1 cellular context compared by ENCODE assay signal in genomic region chr2:260507-261161, GRCh38.
TF ChIP-seq lines count a peak whose summit lies in the region.

No MANE protein-coding gene starts in this region.

TF ChIP-seq in HepG2, 621 proteins besides CTCF, POLR2A, EP300 and RAD21 (continued from another document and continues in another):
- TF ChIP-seq, protein P1, sequence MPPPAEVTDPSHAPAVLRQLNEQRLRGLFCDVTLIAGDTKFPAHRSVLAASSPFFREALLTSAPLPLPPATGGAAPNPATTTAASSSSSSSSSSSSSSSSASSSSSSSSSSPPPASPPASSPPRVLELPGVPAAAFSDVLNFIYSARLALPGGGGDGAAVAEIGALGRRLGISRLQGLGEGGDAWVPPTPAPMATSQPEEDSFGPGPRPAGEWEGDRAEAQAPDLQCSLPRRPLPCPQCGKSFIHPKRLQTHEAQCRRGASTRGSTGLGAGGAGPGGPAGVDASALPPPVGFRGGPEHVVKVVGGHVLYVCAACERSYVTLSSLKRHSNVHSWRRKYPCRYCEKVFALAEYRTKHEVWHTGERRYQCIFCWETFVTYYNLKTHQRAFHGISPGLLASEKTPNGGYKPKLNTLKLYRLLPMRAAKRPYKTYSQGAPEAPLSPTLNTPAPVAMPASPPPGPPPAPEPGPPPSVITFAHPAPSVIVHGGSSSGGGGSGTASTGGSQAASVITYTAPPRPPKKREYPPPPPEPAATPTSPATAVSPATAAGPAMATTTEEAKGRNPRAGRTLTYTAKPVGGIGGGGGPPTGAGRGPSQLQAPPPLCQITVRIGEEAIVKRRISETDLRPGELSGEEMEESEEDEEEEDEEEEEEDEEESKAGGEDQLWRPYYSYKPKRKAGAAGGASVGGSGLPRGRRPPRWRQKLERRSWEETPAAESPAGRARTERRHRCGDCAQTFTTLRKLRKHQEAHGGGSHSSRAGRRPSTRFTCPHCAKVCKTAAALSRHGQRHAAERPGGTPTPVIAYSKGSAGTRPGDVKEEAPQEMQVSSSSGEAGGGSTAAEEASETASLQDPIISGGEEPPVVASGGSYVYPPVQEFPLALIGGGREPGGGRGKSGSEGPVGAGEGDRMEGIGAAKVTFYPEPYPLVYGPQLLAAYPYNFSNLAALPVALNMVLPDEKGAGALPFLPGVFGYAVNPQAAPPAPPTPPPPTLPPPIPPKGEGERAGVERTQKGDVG (CRISPR knock-in tag; IDR thresholded peaks at IDR 0.05; ENCODE audit: borderline replicate concordance) = peak; percentile 98
- TF ChIP-seq FLYWCH1 (CRISPR knock-in tag; IDR thresholded peaks at IDR 0.05) (peak; percentile 73; the same call in 1 of the 2 replicates), ZNF775 (CRISPR knock-in tag; IDR thresholded peaks at IDR 0.05; ENCODE audit: borderline replicate concordance) (no peak), MAFG (CRISPR knock-in tag; IDR thresholded peaks at IDR 0.05) (no peak), GABPB1 (CRISPR knock-in tag; IDR thresholded peaks at IDR 0.05) (peak; percentile 80), ZNF678 (CRISPR knock-in tag; IDR thresholded peaks at IDR 0.05) (no peak), CHD2 (IDR thresholded peaks at IDR 0.05; ENCODE audit: low read depth, low read length) (peak; percentile 58; the same call in 1 of the 2 replicates), ZSCAN9 (CRISPR knock-in tag; IDR thresholded peaks at IDR 0.05; ENCODE audit: borderline replicate concordance) (peak; percentile 99), EZH2 (conservative IDR thresholded peaks at IDR 0.05; ENCODE audit: low read depth, low read length) (no peak), ZNF761 (CRISPR knock-in tag; conservative IDR thresholded peaks at IDR 0.05) (no peak; the same call in 1 of the 2 replicates), PAWR (CRISPR knock-in tag; IDR thresholded peaks at IDR 0.05; ENCODE audit: borderline replicate concordance) (no peak), REST (IDR thresholded peaks at IDR 0.05; ENCODE audit: borderline replicate concordance in 1 of 2, low read depth in 1 of 2, low read length in 2 of 2) (peak in 1 of 2 experiments; percentile 87; a peak in 2 of 4 replicates), NPAS2 (CRISPR knock-in tag; IDR thresholded peaks at IDR 0.05; ENCODE audit: borderline replicate concordance) (no peak), PAF1 (CRISPR knock-in tag; IDR thresholded peaks at IDR 0.05) (peak; percentile 55; the same call in 1 of the 2 replicates), ZNF879 (CRISPR knock-in tag; IDR thresholded peaks at IDR 0.05) (peak; percentile 52; the same call in 1 of the 2 replicates), SRF (IDR thresholded peaks at IDR 0.05; ENCODE audit: low read depth, low read length) (0 out of 2 replicates have a peak, but pooled peaks have one; percentile 42), TRIM22 (IDR thresholded peaks at IDR 0.05) (no peak), CAMTA2 (CRISPR knock-in tag; IDR thresholded peaks at IDR 0.05; ENCODE audit: borderline replicate concordance) (no peak), HOXD1 (CRISPR knock-in tag; IDR thresholded peaks at IDR 0.05) (peak; percentile 97), KLF13 (CRISPR knock-in tag; IDR thresholded peaks at IDR 0.05) (no peak), PRPF4 (IDR thresholded peaks at IDR 0.05; ENCODE audit: low read depth, low read length, poor library complexity, severe bottlenecking) (no peak), PRMT3 (CRISPR knock-in tag; IDR thresholded peaks at IDR 0.05; ENCODE audit: borderline replicate concordance, low read depth) (peak; percentile 86; the same call in 1 of the 2 replicates), E2F5 (CRISPR knock-in tag; conservative IDR thresholded peaks at IDR 0.05) (no peak), ZNF503 (CRISPR knock-in tag; IDR thresholded peaks at IDR 0.05) (peak; percentile 99), ZNF460 (CRISPR knock-in tag; IDR thresholded peaks at IDR 0.05; ENCODE audit: borderline replicate concordance) (peak; percentile 48; the same call in 1 of the 2 replicates), PLRG1 (conservative IDR thresholded peaks at IDR 0.05) (no peak), MAFK (conservative IDR thresholded peaks at IDR 0.05 in 1 of 2, IDR thresholded peaks at IDR 0.05 in 1 of 2; ENCODE audit: low read length in 2 of 2) (peak; percentile 61 to 72), ZNF33B (CRISPR knock-in tag; IDR thresholded peaks at IDR 0.05) (no peak), LCORL (IDR thresholded peaks at IDR 0.05) (no peak), LCORL (CRISPR knock-in tag; IDR thresholded peaks at IDR 0.05) (peak; percentile 89), ATRX (CRISPR knock-in tag; IDR thresholded peaks at IDR 0.05; ENCODE audit: borderline replicate concordance) (no peak), ZNF713 (CRISPR knock-in tag; IDR thresholded peaks at IDR 0.05) (no peak), JUNB (CRISPR knock-in tag; IDR thresholded peaks at IDR 0.05; ENCODE audit: borderline replicate concordance) (peak; percentile 69; the same call in 1 of the 2 replicates), ZNF18 (CRISPR knock-in tag; IDR thresholded peaks at IDR 0.05; ENCODE audit: insufficient replicate concordance) (peak; percentile 76), ZNF530 (CRISPR knock-in tag; IDR thresholded peaks at IDR 0.05; ENCODE audit: low read depth) (no peak), ETV6 (CRISPR knock-in tag; conservative IDR thresholded peaks at IDR 0.05) (peak; percentile 80; the same call in 1 of the 2 replicates), ZHX1 (CRISPR knock-in tag; IDR thresholded peaks at IDR 0.05; ENCODE audit: low read depth) (peak; percentile 93), KLF11 (CRISPR knock-in tag; IDR thresholded peaks at IDR 0.05) (peak; percentile 95), ELF1 (CRISPR knock-in tag; IDR thresholded peaks at IDR 0.05) (peak; percentile 67)
- TF ChIP-seq, protein P2, sequence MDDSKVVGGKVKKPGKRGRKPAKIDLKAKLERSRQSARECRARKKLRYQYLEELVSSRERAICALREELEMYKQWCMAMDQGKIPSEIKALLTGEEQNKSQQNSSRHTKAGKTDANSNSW (CRISPR knock-in tag; IDR thresholded peaks at IDR 0.05; ENCODE audit: borderline replicate concordance) = no peak
- TF ChIP-seq, protein P3, sequence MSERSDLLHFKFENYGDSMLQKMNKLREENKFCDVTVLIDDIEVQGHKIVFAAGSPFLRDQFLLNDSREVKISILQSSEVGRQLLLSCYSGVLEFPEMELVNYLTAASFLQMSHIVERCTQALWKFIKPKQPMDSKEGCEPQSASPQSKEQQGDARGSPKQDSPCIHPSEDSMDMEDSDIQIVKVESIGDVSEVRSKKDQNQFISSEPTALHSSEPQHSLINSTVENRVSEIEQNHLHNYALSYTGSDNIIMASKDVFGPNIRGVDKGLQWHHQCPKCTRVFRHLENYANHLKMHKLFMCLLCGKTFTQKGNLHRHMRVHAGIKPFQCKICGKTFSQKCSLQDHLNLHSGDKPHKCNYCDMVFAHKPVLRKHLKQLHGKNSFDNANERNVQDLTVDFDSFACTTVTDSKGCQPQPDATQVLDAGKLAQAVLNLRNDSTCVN (CRISPR knock-in tag; IDR thresholded peaks at IDR 0.05; ENCODE audit: borderline replicate concordance) = peak; percentile 93
- TF ChIP-seq, protein P4, sequence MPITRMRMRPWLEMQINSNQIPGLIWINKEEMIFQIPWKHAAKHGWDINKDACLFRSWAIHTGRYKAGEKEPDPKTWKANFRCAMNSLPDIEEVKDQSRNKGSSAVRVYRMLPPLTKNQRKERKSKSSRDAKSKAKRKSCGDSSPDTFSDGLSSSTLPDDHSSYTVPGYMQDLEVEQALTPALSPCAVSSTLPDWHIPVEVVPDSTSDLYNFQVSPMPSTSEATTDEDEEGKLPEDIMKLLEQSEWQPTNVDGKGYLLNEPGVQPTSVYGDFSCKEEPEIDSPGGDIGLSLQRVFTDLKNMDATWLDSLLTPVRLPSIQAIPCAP (CRISPR knock-in tag; IDR thresholded peaks at IDR 0.05; ENCODE audit: low read depth) = no peak
